1 cellular context compared by ENCODE assay signal in the genomic region with DNA sequence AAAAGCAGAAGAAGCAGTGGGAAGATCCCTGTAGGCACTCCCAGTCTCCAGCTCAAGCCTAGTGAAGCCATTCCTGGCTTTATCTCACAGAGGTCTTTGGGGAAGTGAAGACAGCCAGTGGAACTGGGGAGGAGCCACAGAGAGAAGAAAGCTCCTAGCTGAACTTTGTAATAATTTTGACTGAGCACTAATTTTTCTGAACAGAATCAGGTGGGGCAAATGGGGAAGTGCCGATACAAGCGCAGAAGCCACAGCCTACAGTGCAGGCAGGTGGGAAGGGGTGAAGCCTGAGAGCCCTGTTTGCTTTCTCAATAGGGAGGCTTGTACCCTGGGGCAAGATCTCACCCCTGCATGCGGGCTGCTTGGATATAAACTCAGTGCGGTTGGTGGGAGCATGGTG.
TF ChIP-seq lines count a peak whose summit lies in the region.

No MANE protein-coding gene starts in this region.

TF ChIP-seq in IMR-90, 13 proteins besides CTCF, POLR2A, EP300 and RAD21 (continued from another document):
- no peak for TF ChIP-seq ELK1 (IDR thresholded peaks at IDR 0.05; ENCODE audit: borderline replicate concordance, low read depth, low read length)
- TF ChIP-seq RFX5 (IDR thresholded peaks at IDR 0.05; ENCODE audit: low read depth, low read length) = no peak
- TF ChIP-seq CEBPB (IDR thresholded peaks at IDR 0.05; ENCODE audit: low read depth, low read length) = no peak
- no peak for TF ChIP-seq MAZ (IDR thresholded peaks at IDR 0.05; ENCODE audit: borderline replicate concordance, low read depth, low read length)
- no peak for TF ChIP-seq MAFK (IDR thresholded peaks at IDR 0.05; ENCODE audit: low read depth, low read length)
- no peak for TF ChIP-seq BHLHE40 (IDR thresholded peaks at IDR 0.05; ENCODE audit: low read depth, low read length)
- no peak for TF ChIP-seq CHD1 (IDR thresholded peaks at IDR 0.05; ENCODE audit: low read depth, low read length)
- TF ChIP-seq, protein P1, sequence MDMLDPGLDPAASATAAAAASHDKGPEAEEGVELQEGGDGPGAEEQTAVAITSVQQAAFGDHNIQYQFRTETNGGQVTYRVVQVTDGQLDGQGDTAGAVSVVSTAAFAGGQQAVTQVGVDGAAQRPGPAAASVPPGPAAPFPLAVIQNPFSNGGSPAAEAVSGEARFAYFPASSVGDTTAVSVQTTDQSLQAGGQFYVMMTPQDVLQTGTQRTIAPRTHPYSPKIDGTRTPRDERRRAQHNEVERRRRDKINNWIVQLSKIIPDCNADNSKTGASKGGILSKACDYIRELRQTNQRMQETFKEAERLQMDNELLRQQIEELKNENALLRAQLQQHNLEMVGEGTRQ (IDR thresholded peaks at IDR 0.05; ENCODE audit: low read depth, low read length) = no peak
- no peak for TF ChIP-seq NFE2L2 (IDR thresholded peaks at IDR 0.05; ENCODE audit: low read depth, low read length)
